In genomic region chr1:173062156-173062938, GRCh38 we compare ENCODE assay signal across 13 cellular contexts. TPM values are rescaled to one million over a fixed set of nuclear protein-coding genes. Genes with fewer than 3 reads are reported as not detected.
A peak's percentile ranks its signal among the peaks of the same experiment; 100 is the strongest.
DNase-seq lines count a peak whose midpoint lies in the region; ATAC-seq and TF ChIP-seq lines count a peak whose summit lies in the region.
"Had no signal": no experiment of that assay in that cellular context is flagged by ENCODE, and none has a peak within 500 bp of the region (broad histone marks: within the 10 kb centered on the region; RNA-seq: fewer than 3 reads in every experiment).

No MANE protein-coding gene starts in this region.

- no peaks in the 10 kb centered on the region for H3K36me3 ChIP-seq in brain microvascular endothelial cell (replicated peaks)
- H3K36me3 ChIP-seq in lung (ENCODE audit: control insufficient read depth in 2 of 2, insufficient read depth in 2 of 2, low read length in 2 of 2) = no peaks in the 10 kb centered on the region
- no peaks in the 10 kb centered on the region for H3K36me3 ChIP-seq in thyroid gland

- in situ Hi-C loops in brain microvascular endothelial cell (cut with HindIII; ENCODE audit: low pct_ligation_motif_present, low sequenced_read_pairs) = no loop called here

- intact Hi-C loops in thyroid gland (cut with DNase I) = no loop called here

- DNase-seq in DMS53 (lab: John Stamatoyannopoulos, UW) (peak; percentile 87), LoVo (ENCODE audit: low spot score) (peak; percentile 60), brain microvascular endothelial cell (peak; percentile 70), lung (ENCODE audit: low spot score) (no peak), thyroid gland (no peak), anterior cingulate cortex (lab: John Stamatoyannopoulos, UW) (no peak)
- DNase-seq in NK-92 treated with Interleukin-12 subunit alpha and Interleukin-12 subunit beta, amount 100 ng/mL, for 24 hours (lab: John Stamatoyannopoulos, UW) = no peak
- DNase-seq: activated CD4-positive, CD25-positive, alpha-beta regulatory T cell treated with anti-CD3 and anti-CD28 coated beads, Interleukin-2, amount 50 U/mL, for 72 hours; DMS 273 treated with DMSO at 0.1 percent for 48 hours; NCI-H1436 treated with DMSO at 0.1 percent for 48 hours had no signal

- no peak overlapping the region for H3K27ac ChIP-seq in brain microvascular endothelial cell
- no peak overlapping the region for H3K27ac ChIP-seq in lung (ENCODE audit: low read depth in 1 of 2, low read length in 1 of 2)
- H3K27ac ChIP-seq in thyroid gland = no peak overlapping the region

- H3K4me3 ChIP-seq in brain microvascular endothelial cell (ENCODE audit: low read depth, low read length) (no peak overlapping the region), lung (no peak overlapping the region), thyroid gland (replicated peaks in 1 of 3) (no peak overlapping the region)

- ATAC-seq in lung (ENCODE audit: insufficient read depth, low FRiP score) (peak; percentile 19), HG03571 (IDR thresholded peaks at IDR 0.05; ENCODE audit: unreplicated experiment) (no peak)
- ATAC-seq: activated naive CD4-positive, alpha-beta T cell treated with anti-CD3 and anti-CD28 coated beads, Interleukin-2, amount 50 U/mL, for 72 hours had no signal

- TF ChIP-seq POLR2A in thyroid gland (IDR thresholded peaks at IDR 0.05) = no peak

- H3K4me1 ChIP-seq in lung (ENCODE audit: control insufficient read depth in 2 of 2, insufficient read depth in 2 of 2, low read length in 2 of 2) (peaks cover 2 to 3% of the 10 kb centered on the region in 2 donors), thyroid gland (no peaks in the 10 kb centered on the region)

- peaks cover 0 to 3% of the 10 kb centered on the region in 2 donors for H3K9me3 ChIP-seq in lung (ENCODE audit: control insufficient read depth in 2 of 2, insufficient read depth in 1 of 2, low read length in 1 of 2)
- no peaks in the 10 kb centered on the region for H3K9me3 ChIP-seq in thyroid gland

- H3K27me3 ChIP-seq in brain microvascular endothelial cell (replicated peaks) (no peaks in the 10 kb centered on the region), lung (ENCODE audit: control insufficient read depth, insufficient read depth) (no peaks in the 10 kb centered on the region), thyroid gland (no peaks in the 10 kb centered on the region)

- TF ChIP-seq CTCF in brain microvascular endothelial cell (IDR thresholded peaks at IDR 0.05; ENCODE audit: low read depth, low read length, missing control alignments) = no peak
- TF ChIP-seq CTCF in lung (IDR thresholded peaks at IDR 0.05; ENCODE audit: control extremely low read depth, extremely low read depth) = no peak
- TF ChIP-seq CTCF in thyroid gland (IDR thresholded peaks at IDR 0.05) = no peak

- WGBS in lung, 2 donors = 54 to 65% methylated on average over 1 of the region's 1 CpG
- 86 to 88% methylated on average over 1 of the region's 1 CpG for WGBS in thyroid gland, 2 donors

RNA-seq across cellular contexts. Expression of gene TNFSF18, which starts 11.6 kb away (rescaled TPM):
- total RNA-seq in lung (1 to 10 TPM in 1 of 2 donors, not detected in 1; 1.2 TPM), thyroid gland (not detected)
- under 1 TPM; 0.04 to 0.06 TPM for polyA plus RNA-seq in lung
- total RNA-seq: activated naive CD4-positive, alpha-beta T cell treated with anti-CD3 and anti-CD28 coated beads, Interleukin-2, amount 50 U/mL, for 72 hours; OCI-LY7 had no signal

Comparison
In these comparisons a context has a peak if more than half of its experiments do, and no peak if none do; other contexts are left out.
1. DNase-seq: peak in DMS53 (single experiment), LoVo (single experiment) and brain microvascular endothelial cell (single experiment); none in lung (single experiment), thyroid gland (0 of 2), NK-92 treated with Interleukin-12 subunit alpha and Interleukin-12 subunit beta, amount 100 ng/mL, for 24 hours (single experiment) and anterior cingulate cortex (0 of 58).